In genomic region chrX:11787564-11787963, GRCh38 we compare ENCODE assay signal across 8 cellular contexts. TPM values are rescaled to one million over a fixed set of nuclear protein-coding genes. Genes with fewer than 3 reads are reported as not detected.
DNase-seq lines count a peak whose midpoint lies in the region; ATAC-seq and TF ChIP-seq lines count a peak whose summit lies in the region.

No MANE protein-coding gene starts in this region.

- TF ChIP-seq CTCF in foreskin fibroblast (IDR thresholded peaks at IDR 0.05; ENCODE audit: low read depth, low read length) = peak; percentile 36
- TF ChIP-seq CTCF in osteocyte (IDR thresholded peaks at IDR 0.05) = peak; percentile 56

- no peaks in the 10 kb centered on the region for H3K9me3 ChIP-seq in subcutaneous abdominal adipose tissue (ENCODE audit: control insufficient read depth in 5 of 5, low read length in 5 of 5)

- H3K27ac ChIP-seq in subcutaneous abdominal adipose tissue (ENCODE audit: low read depth, low read length) = no peak overlapping the region

- peak overlapping the region; percentile 65 to 81 for H3K4me3 Mint-ChIP-seq in activated T-cell treated with anti-CD3 and anti-CD28 coated beads, Interleukin-2, amount 50 U/mL, for 72 hours
- H3K4me3 Mint-ChIP-seq in osteocyte (ENCODE audit: unreplicated experiment) = no peak overlapping the region

- H3K9me3 Mint-ChIP-seq in activated T-cell treated with anti-CD3 and anti-CD28 coated beads, Interleukin-2, amount 50 U/mL, for 72 hours = no peaks in the 10 kb centered on the region
- no peaks in the 10 kb centered on the region for H3K9me3 Mint-ChIP-seq in osteocyte (ENCODE audit: unreplicated experiment)

- no peak overlapping the region for H3K27ac Mint-ChIP-seq in activated T-cell treated with anti-CD3 and anti-CD28 coated beads, Interleukin-2, amount 50 U/mL, for 72 hours
- no peak overlapping the region for H3K27ac Mint-ChIP-seq in osteocyte (ENCODE audit: unreplicated experiment)

- H3K36me3 Mint-ChIP-seq in activated T-cell treated with anti-CD3 and anti-CD28 coated beads, Interleukin-2, amount 50 U/mL, for 72 hours (ENCODE audit: insufficient read depth in 2 of 2) = no peaks in the 10 kb centered on the region
- H3K36me3 Mint-ChIP-seq in osteocyte (ENCODE audit: unreplicated experiment) = no peaks in the 10 kb centered on the region

- DNase-seq in ELF-1 (ENCODE audit: low read depth, low spot score) (peak; percentile 96), NAMALWA (ENCODE audit: low spot score) (peak; percentile 4), foreskin fibroblast (peak; percentile 11 to 47), osteocyte (ENCODE audit: extremely low spot score, unreplicated experiment) (no peak), NCI-H510A treated with DMSO at 0.1 percent for 48 hours (lab: John Stamatoyannopoulos, UW) (no peak)
- peak; percentile 72 to 79 for DNase-seq in activated T-cell treated with anti-CD3 and anti-CD28 coated beads, Interleukin-2, amount 50 U/mL, for 72 hours

- H3K27me3 Mint-ChIP-seq in activated T-cell treated with anti-CD3 and anti-CD28 coated beads, Interleukin-2, amount 50 U/mL, for 72 hours (ENCODE audit: low read depth) = no peaks in the 10 kb centered on the region
- peaks cover 4% of the 10 kb centered on the region for H3K27me3 Mint-ChIP-seq in osteocyte (ENCODE audit: unreplicated experiment)

- no peaks in the 10 kb centered on the region for H3K36me3 ChIP-seq in subcutaneous abdominal adipose tissue (ENCODE audit: control insufficient read depth in 5 of 5, insufficient read depth in 5 of 5, low read length in 5 of 5)

- peaks cover 39% of the 10 kb centered on the region for H3K4me1 Mint-ChIP-seq in activated T-cell treated with anti-CD3 and anti-CD28 coated beads, Interleukin-2, amount 50 U/mL, for 72 hours (ENCODE audit: low read depth)
- H3K4me1 Mint-ChIP-seq in osteocyte (ENCODE audit: unreplicated experiment) = peaks cover 2% of the 10 kb centered on the region

- H3K4me3 ChIP-seq in foreskin fibroblast (ENCODE audit: low read depth in 1 of 2, low read length in 2 of 2) (peak overlapping the region in 1 of 2 donors; percentile 26), subcutaneous abdominal adipose tissue (ENCODE audit: low read depth in 1 of 5, low read length in 5 of 5) (peak overlapping the region in 4 of 5 donors; percentile 13 to 32 (median 19))

- ATAC-seq in activated T-cell treated with anti-CD3 and anti-CD28 coated beads, Interleukin-2, amount 50 U/mL, for 72 hours (replicated peaks in 1 of 2) = peak; percentile 75 to 79
- no peak for ATAC-seq in GM19452 (IDR thresholded peaks at IDR 0.05; ENCODE audit: unreplicated experiment)

- H3K4me1 ChIP-seq in subcutaneous abdominal adipose tissue (ENCODE audit: control insufficient read depth in 5 of 5, insufficient read depth in 5 of 5, low read length in 5 of 5) = no peaks in the 10 kb centered on the region

- H3K9ac ChIP-seq in subcutaneous abdominal adipose tissue (ENCODE audit: low read length in 5 of 5) = no peak overlapping the region

- peaks cover 0 to 7% (median 3%) of the 10 kb centered on the region in 5 donors for H3K27me3 ChIP-seq in subcutaneous abdominal adipose tissue (ENCODE audit: control insufficient read depth in 5 of 5, insufficient read depth in 4 of 5, low read length in 5 of 5)

RNA-seq across cellular contexts. Expression of gene MSL3, which starts 29.5 kb away (rescaled TPM):
- 100 to 1,000 TPM; 101 TPM for total RNA-seq in activated T-cell treated with anti-CD3 and anti-CD28 coated beads, Interleukin-2, amount 50 U/mL, for 72 hours
- 25.5 and 27.8 TPM in 2 replicates for total RNA-seq in osteocyte

Comparison
In these comparisons a context has a peak if more than half of its experiments do, and no peak if none do; other contexts are left out.
1. DNase-seq: peak in ELF-1 (single experiment), NAMALWA (single experiment), activated T-cell treated with anti-CD3 and anti-CD28 coated beads, Interleukin-2, amount 50 U/mL, for 72 hours (2 of 2) and foreskin fibroblast (2 of 2); none in osteocyte (single experiment) and NCI-H510A treated with DMSO at 0.1 percent for 48 hours (single experiment).